In genomic region chr1:150974580-150975478, GRCh38 we compare ENCODE assay signal across 8 cellular contexts. TPM values are rescaled to one million over a fixed set of nuclear protein-coding genes. Genes with fewer than 3 reads are reported as not detected.
DNase-seq lines count a peak whose midpoint lies in the region; ATAC-seq and TF ChIP-seq lines count a peak whose summit lies in the region.

Gene CERS2 (minus strand): TSS chr1:150974835. CDS start chr1:150969090, 5,745 bp downstream.

- DNase-seq in AG08395 (ENCODE audit: low spot score) = peak; percentile 87
- DNase-seq in NOMO-1 (lab: John Stamatoyannopoulos, UW; ENCODE audit: unreplicated experiment in 2 of 2) = peak; percentile 55 to 72
- DNase-seq in activated CD8-positive, alpha-beta memory T cell treated with anti-CD3 and anti-CD28 coated beads, Interleukin-2, amount 50 U/mL, for 48 hours = peak; percentile 84
- DNase-seq in endothelial cell (ENCODE audit: low spot score) = peak; percentile 86
- DNase-seq in midbrain (lab: John Stamatoyannopoulos, UW) = peak; percentile 80
- peak; percentile 50 to 64 for DNase-seq in stimulated activated CD8-positive, alpha-beta memory T cell treated with anti-CD3 and anti-CD28 coated beads, Interleukin-2, amount 100 ng/mL, for 1 hour (ENCODE audit: low read depth in 2 of 2)

- peak within 1 kb of the TSS; percentile 89 for H3K4me3 Mint-ChIP-seq in endothelial cell (ENCODE audit: unreplicated experiment)

- ATAC-seq in GM18909 (IDR thresholded peaks at IDR 0.05; ENCODE audit: poor library complexity, unreplicated experiment) (peak; percentile 55), HG03342 (IDR thresholded peaks at IDR 0.05; ENCODE audit: unreplicated experiment) (peak; percentile 45)

- no peak for TF ChIP-seq CTCF in endothelial cell (IDR thresholded peaks at IDR 0.05; ENCODE audit: unreplicated experiment)

- H3K36me3 Mint-ChIP-seq in endothelial cell (ENCODE audit: low read depth, unreplicated experiment) = peaks cover 6% of the 10 kb centered on the region

- H3K27me3 Mint-ChIP-seq in endothelial cell (ENCODE audit: unreplicated experiment) = peaks cover 23% of the 10 kb centered on the region

- H3K9me3 Mint-ChIP-seq in endothelial cell (ENCODE audit: unreplicated experiment) = no peaks in the 10 kb centered on the region

- peak within 1 kb of the TSS; percentile 85 for H3K27ac Mint-ChIP-seq in endothelial cell (ENCODE audit: unreplicated experiment)

- H3K4me1 Mint-ChIP-seq in endothelial cell (ENCODE audit: unreplicated experiment) = peaks cover 51% of the 10 kb centered on the region

RNA-seq across cellular contexts. Expression of gene CERS2, which starts in this region (rescaled TPM):
- total RNA-seq in endothelial cell (ENCODE audit: unreplicated experiment) = 186 TPM

Comparison
In these comparisons a context has a peak if more than half of its experiments do, and no peak if none do; other contexts are left out.
1. Peak in every context shown above with its lines: DNase-seq and ATAC-seq.